ENCODE assay signal across 8 cellular contexts in genomic region chr7:44883961-44884360, GRCh38. TPM values are rescaled to one million over a fixed set of nuclear protein-coding genes. Genes with fewer than 3 reads are reported as not detected.
DNase-seq lines count a peak whose midpoint lies in the region; ATAC-seq and TF ChIP-seq lines count a peak whose summit lies in the region.

No MANE protein-coding gene starts in this region.

- H3K27ac Mint-ChIP-seq in Caco-2 (ENCODE audit: unreplicated experiment): peak overlapping the region; percentile 100

- ATAC-seq in Panc1 (no peak), HG03354 (IDR thresholded peaks at IDR 0.05; ENCODE audit: poor library complexity, severe bottlenecking, unreplicated experiment) (no peak), GM21825 (IDR thresholded peaks at IDR 0.05; ENCODE audit: unreplicated experiment) (no peak)

- peaks cover 17% of the 10 kb centered on the region for H3K79me2 ChIP-seq in parathyroid adenoma

- POLR2A ChIA-PET in Caco-2 (lab: Charles Lee): interaction anchor here (0.6 kb wide), 1 partner anchor 83 kb away, joined by 3 read pairs; no protein-coding TSS in a partner anchor
- POLR2A ChIA-PET in Panc1 (lab: Charles Lee): interaction anchor here (0.6 to 1.0 kb wide), 2 partner anchors 35 to 298 kb away, joined by 4 to 5 read pairs; no protein-coding TSS in a partner anchor

- H3K4me3 Mint-ChIP-seq in Caco-2 (ENCODE audit: unreplicated experiment): peak overlapping the region; percentile 96

- no peaks in the 10 kb centered on the region for H3K9me3 Mint-ChIP-seq in Caco-2 (ENCODE audit: unreplicated experiment)

- in situ Hi-C loops in Panc1 (cut with HindIII; ENCODE audit: low pct_unique_long_range_greater_than_20kb, low sequenced_read_pairs): no loop called here

- no peaks in the 10 kb centered on the region for H3K27me3 ChIP-seq in Caco-2 (replicated peaks; ENCODE audit: control insufficient read depth, insufficient read depth, low read length)
- no peaks in the 10 kb centered on the region for H3K27me3 ChIP-seq in Panc1 (ENCODE audit: control insufficient read depth, insufficient read depth, low read length)
- no peaks in the 10 kb centered on the region for H3K27me3 ChIP-seq in esophagus muscularis mucosa
- H3K27me3 ChIP-seq in parathyroid adenoma (ENCODE audit: control insufficient read depth, insufficient read depth, low read length): no peaks in the 10 kb centered on the region

- H3K27me3 Mint-ChIP-seq in Caco-2 (ENCODE audit: insufficient read depth, unreplicated experiment): no peaks in the 10 kb centered on the region

- H3K27ac ChIP-seq in Panc1 (ENCODE audit: low read length) (peak overlapping the region; percentile 83), esophagus muscularis mucosa (replicated peaks in 1 of 4) (peak overlapping the region; percentile 96 to 100 (median 99)), parathyroid adenoma (peak overlapping the region; percentile 92)

- H3K4me1 ChIP-seq in Caco-2: peaks cover 26% of the 10 kb centered on the region
- H3K4me1 ChIP-seq in Panc1 (ENCODE audit: control insufficient read depth, insufficient read depth, low read length): peaks cover 42% of the 10 kb centered on the region
- H3K4me1 ChIP-seq in esophagus muscularis mucosa: peaks cover 57 to 68% (median 65%) of the 10 kb centered on the region in 4 donors
- H3K4me1 ChIP-seq in parathyroid adenoma: peaks cover 38% of the 10 kb centered on the region

- no peak for DNase-seq in Caco-2
- DNase-seq in Panc1 (ENCODE audit: low read depth, low spot score): no peak
- no peak for DNase-seq in esophagus muscularis mucosa (ENCODE audit: extremely low spot score)
- DNase-seq in stimulated activated CD8-positive, alpha-beta memory T cell treated with anti-CD3 and anti-CD28 coated beads, Interleukin-4, amount 100 ng/mL, for 48 hours: no peak
- DNase-seq in amniotic stem cell (lab: John Stamatoyannopoulos, UW): no peak

- no peak overlapping the region for H3K9ac ChIP-seq in parathyroid adenoma

- H2AFZ ChIP-seq in parathyroid adenoma: peak overlapping the region; percentile 68

- CTCF ChIA-PET in Caco-2 (lab: Charles Lee) (interaction anchor here (1.0 kb wide), 1 partner anchor 9 kb away, joined by 3 read pairs; no protein-coding TSS in a partner anchor), Panc1 (lab: Charles Lee) (no interaction called here)

- no peaks in the 10 kb centered on the region for H3K9me3 ChIP-seq in Caco-2
- H3K9me3 ChIP-seq in Panc1 (ENCODE audit: control insufficient read depth, insufficient read depth, low read depth, low read length): no peaks in the 10 kb centered on the region
- H3K9me3 ChIP-seq in esophagus muscularis mucosa: no peaks in the 10 kb centered on the region
- no peaks in the 10 kb centered on the region for H3K9me3 ChIP-seq in parathyroid adenoma (ENCODE audit: control insufficient read depth, low read length)

- H3K36me3 Mint-ChIP-seq in Caco-2 (ENCODE audit: insufficient read depth, unreplicated experiment): peaks cover 40% of the 10 kb centered on the region

- H3K4me2 ChIP-seq in parathyroid adenoma (ENCODE audit: low read length): peak overlapping the region; percentile 63

- WGBS in esophagus muscularis mucosa: 42% methylated on average over 7 of the region's 7 CpGs

- no peaks in the 10 kb centered on the region for H3K36me3 ChIP-seq in Caco-2 (ENCODE audit: control insufficient read depth, insufficient read depth, low read length)
- peaks cover 6% of the 10 kb centered on the region for H3K36me3 ChIP-seq in Panc1 (ENCODE audit: control insufficient read depth, insufficient read depth, low read length)
- no peaks in the 10 kb centered on the region for H3K36me3 ChIP-seq in esophagus muscularis mucosa
- no peaks in the 10 kb centered on the region for H3K36me3 ChIP-seq in parathyroid adenoma (ENCODE audit: control insufficient read depth, insufficient read depth, low read length)

- TF ChIP-seq CTCF in Caco-2 (IDR thresholded peaks at IDR 0.05; ENCODE audit: insufficient read depth in 1 of 2, low read depth in 1 of 2, low read length in 1 of 2, severe bottlenecking in 1 of 2, unreplicated experiment in 1 of 2) (no peak), Panc1 (IDR thresholded peaks at IDR 0.05) (no peak), esophagus muscularis mucosa (IDR thresholded peaks at IDR 0.05) (no peak), parathyroid adenoma (IDR thresholded peaks at IDR 0.05) (no peak)

- no peak for TF ChIP-seq POLR2A in esophagus muscularis mucosa (IDR thresholded peaks at IDR 0.05; ENCODE audit: low read depth)

- intact Hi-C loops in Caco-2 (cut with micrococcal nuclease; ENCODE audit: unreplicated experiment) (loop anchor here (2.0 to 10.0 kb wide), 2 partner anchors 35 to 101 kb away; partner anchors contain the start of gene H2AZ2), Panc1 (cut with micrococcal nuclease; ENCODE audit: unreplicated experiment) (loop anchor here (1.0 kb wide), 1 partner anchor 8 kb away; no protein-coding TSS in a partner anchor), esophagus muscularis mucosa (cut with DNase I) (no loop called here)

- BruUV-seq in Caco-2 (replicated peaks; lab: Mats Ljungman, UMichigan) (TSS peak; percentile 28), Panc1 (replicated peaks; lab: Mats Ljungman, UMichigan) (TSS peak; percentile 58)

- H3K4me3 ChIP-seq in Caco-2 (ENCODE audit: low read depth, low read length): peak overlapping the region; percentile 78
- peak overlapping the region; percentile 81 to 83 for H3K4me3 ChIP-seq in Panc1 (ENCODE audit: low read depth in 2 of 2, low read length in 2 of 2)
- peak overlapping the region; percentile 77 to 95 (median 92) for H3K4me3 ChIP-seq in esophagus muscularis mucosa
- H3K4me3 ChIP-seq in parathyroid adenoma (ENCODE audit: low read depth, low read length): peak overlapping the region; percentile 69

- peaks cover 25% of the 10 kb centered on the region for H3K4me1 Mint-ChIP-seq in Caco-2 (ENCODE audit: low read depth, unreplicated experiment)

- TF ChIP-seq EP300 in esophagus muscularis mucosa (IDR thresholded peaks at IDR 0.05): no peak

RNA-seq across cellular contexts. Expression of gene PURB, which starts 1.4 kb away (rescaled TPM):
- total RNA-seq in Caco-2 (2022) (25.1 and 26.3 TPM in 2 replicates), Panc1 (2021; ENCODE audit: unreplicated experiment) (25.2 TPM), esophagus muscularis mucosa (10 to 100 TPM; 40.9 to 50.2 (median 46.3) TPM)
- 9.8 TPM for polyA plus RNA-seq in Panc1 (2012; ENCODE audit: insufficient read length)

RNA-seq across cellular contexts. Expression of gene H2AZ2, which starts 36.1 kb away (rescaled TPM):
- total RNA-seq in Caco-2 (2022): 196 and 244 TPM in 2 replicates
- total RNA-seq in Panc1 (2021; ENCODE audit: unreplicated experiment): 319 TPM
- 304 TPM for polyA plus RNA-seq in Panc1 (2012; ENCODE audit: insufficient read length)
- 100 to 1,000 TPM; 175 to 227 (median 203) TPM for total RNA-seq in esophagus muscularis mucosa
